Comparison of ENCODE assay signal across 23 cellular contexts in the genomic region with DNA sequence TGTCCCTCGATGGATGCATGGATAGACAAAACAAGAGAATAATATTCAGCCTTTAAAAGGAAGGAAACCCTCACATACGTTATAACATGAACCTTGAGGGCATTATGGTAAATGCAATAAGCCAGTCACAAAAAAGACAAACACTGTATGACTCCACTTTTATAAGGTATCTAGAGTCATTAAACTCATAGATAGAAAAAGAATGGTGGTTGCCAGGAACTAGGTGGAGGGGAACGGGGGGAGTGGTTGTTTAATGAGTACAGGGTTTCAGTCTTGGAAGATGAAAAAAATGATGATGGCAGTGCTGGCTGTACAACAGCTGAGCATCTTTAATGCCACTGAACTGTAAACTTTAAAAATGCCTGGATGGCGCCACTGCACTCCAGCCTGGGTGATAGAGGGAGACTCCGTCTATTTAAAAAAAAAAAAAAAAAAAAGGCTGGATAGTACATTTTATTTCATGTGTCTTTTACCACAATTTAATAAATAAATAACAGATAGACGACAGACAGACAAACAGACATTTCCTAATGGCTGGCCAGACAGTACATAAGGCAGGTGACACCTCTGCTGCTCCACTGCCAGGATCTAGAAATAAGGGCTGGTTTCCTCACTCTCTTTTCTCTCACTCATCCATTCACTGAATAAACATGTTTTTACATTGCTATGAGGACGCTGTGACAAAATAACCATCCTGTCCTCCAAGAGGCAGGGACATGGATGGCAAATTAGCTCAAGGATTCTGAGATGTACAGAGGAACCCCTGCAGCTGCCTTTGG.
A peak's percentile ranks its signal among the peaks of the same experiment; 100 is the strongest.
DNase-seq lines count a peak whose midpoint lies in the region; ATAC-seq and TF ChIP-seq lines count a peak whose summit lies in the region.
"Had no signal": no experiment of that assay in that cellular context is flagged by ENCODE, and none has a peak within 500 bp of the region (broad histone marks: within the 10 kb centered on the region; RNA-seq: fewer than 3 reads in every experiment).

No MANE protein-coding gene starts in this region.

- H3K27me3 Mint-ChIP-seq in GM23338 (ENCODE audit: insufficient read depth, low read depth, poor library complexity): peaks cover 27% of the 10 kb centered on the region
- H3K27me3 Mint-ChIP-seq in activated CD8-positive, alpha-beta memory T cell treated with anti-CD3 and anti-CD28 coated beads, Interleukin-2, amount 10 ng/mL, durations not matched to agents 7 days and 5 days: no peaks in the 10 kb centered on the region
- H3K27me3 Mint-ChIP-seq: activated CD8-positive, alpha-beta T cell treated with anti-CD3 and anti-CD28 coated beads for 36 hours; dendritic cell treated with granulocyte-macrophage colony-stimulating factor and Interleukin-4, amounts not matched to agents 40 ng/mL and 50 ng/mL, for 4 days; IgD-negative memory B cell; stimulated activated naive B cell treated with anti-CD40 and anti-IgM and Interleukin-4, amounts not matched to agents 10 μg/mL and 1 μg/mL and 100 μg/mL, for 72 hours had no signal

- ATAC-seq in GM23338: no peak
- no peak for ATAC-seq in GM21526 (IDR thresholded peaks at IDR 0.05; ENCODE audit: low FRiP score, unreplicated experiment)
- ATAC-seq in activated CD8-positive, alpha-beta memory T cell treated with anti-CD3 and anti-CD28 coated beads, Interleukin-2, amount 10 ng/mL, durations not matched to agents 7 days and 5 days: no peak
- ATAC-seq: activated CD4-positive, CD25-positive, alpha-beta regulatory T cell treated with anti-CD3 and anti-CD28 coated beads, Interleukin-2, amount 50 U/mL, for 24 hours; activated CD8-positive, alpha-beta T cell treated with anti-CD3 and anti-CD28 coated beads for 36 hours; gastroesophageal sphincter; stimulated activated naive B cell treated with anti-CD40 and anti-IgM and Interleukin-4, amounts not matched to agents 10 μg/mL and 1 μg/mL and 100 μg/mL, for 72 hours had no signal

- no peak overlapping the region for H3K4me2 ChIP-seq in GM23338
- H3K4me2 ChIP-seq in hepatocyte: no peak overlapping the region

- H3F3A ChIP-seq in GM23338 (replicated peaks; ENCODE audit: low read depth): peaks cover 13% of the 10 kb centered on the region

- no peaks in the 10 kb centered on the region for H3K27me3 ChIP-seq in GM23338 (ENCODE audit: insufficient read depth)
- no peaks in the 10 kb centered on the region for H3K27me3 ChIP-seq in hepatocyte
- H3K27me3 ChIP-seq: esophagus squamous epithelium, gastroesophageal sphincter, pancreas, Peyer's patch, right atrium auricular region had no signal

- H3K79me2 ChIP-seq in GM23338 (replicated peaks; ENCODE audit: insufficient read depth) (peaks cover 65% of the 10 kb centered on the region), hepatocyte (peaks cover 34% of the 10 kb centered on the region)

- H3K4me3 Mint-ChIP-seq in GM23338: no peak overlapping the region
- no peak overlapping the region for H3K4me3 Mint-ChIP-seq in activated CD8-positive, alpha-beta memory T cell treated with anti-CD3 and anti-CD28 coated beads, Interleukin-2, amount 10 ng/mL, durations not matched to agents 7 days and 5 days
- H3K4me3 Mint-ChIP-seq: activated CD8-positive, alpha-beta T cell treated with anti-CD3 and anti-CD28 coated beads for 36 hours; dendritic cell treated with granulocyte-macrophage colony-stimulating factor and Interleukin-4, amounts not matched to agents 40 ng/mL and 50 ng/mL, for 4 days; nephron progenitor cell; stimulated activated naive B cell treated with anti-CD40 and anti-IgM and Interleukin-4, amounts not matched to agents 10 μg/mL and 1 μg/mL and 100 μg/mL, for 72 hours had no signal

- H3K27ac Mint-ChIP-seq in GM23338: peak overlapping the region; percentile 81
- no peak overlapping the region for H3K27ac Mint-ChIP-seq in activated CD8-positive, alpha-beta memory T cell treated with anti-CD3 and anti-CD28 coated beads, Interleukin-2, amount 10 ng/mL, durations not matched to agents 7 days and 5 days
- H3K27ac Mint-ChIP-seq: activated CD8-positive, alpha-beta T cell treated with anti-CD3 and anti-CD28 coated beads for 36 hours; dendritic cell treated with granulocyte-macrophage colony-stimulating factor and Interleukin-4, amounts not matched to agents 40 ng/mL and 50 ng/mL, for 4 days; nephron progenitor cell had no signal

- H2AFZ ChIP-seq in GM23338 (no peak overlapping the region), hepatocyte (no peak overlapping the region)

- H3K27ac ChIP-seq in GM23338 (ENCODE audit: low read depth) (peak overlapping the region; percentile 86), hepatocyte (no peak overlapping the region)
- H3K27ac ChIP-seq: esophagus squamous epithelium, pancreas, Peyer's patch, right atrium auricular region had no signal

- H3K4me1 ChIP-seq in GM23338 (ENCODE audit: insufficient read depth): peaks cover 45% of the 10 kb centered on the region
- H3K4me1 ChIP-seq in hepatocyte (ENCODE audit: insufficient read depth): peaks cover 9% of the 10 kb centered on the region

- peaks cover 2% of the 10 kb centered on the region; the same call in 1 of the 3 replicates for H3K9me3 Mint-ChIP-seq in GM23338
- peaks cover 3% of the 10 kb centered on the region for H3K9me3 Mint-ChIP-seq in activated CD8-positive, alpha-beta memory T cell treated with anti-CD3 and anti-CD28 coated beads, Interleukin-2, amount 10 ng/mL, durations not matched to agents 7 days and 5 days (ENCODE audit: low read depth)
- H3K9me3 Mint-ChIP-seq: dendritic cell treated with granulocyte-macrophage colony-stimulating factor and Interleukin-4, amounts not matched to agents 40 ng/mL and 50 ng/mL, for 4 days; IgD-negative memory B cell; nephron progenitor cell had no signal

- CTCF ChIA-PET in activated CD8-positive, alpha-beta memory T cell treated with anti-CD3 and anti-CD28 coated beads, Interleukin-2, amount 10 ng/mL, durations not matched to agents 7 days and 5 days (lab: Charles Lee): no interaction called here

- peaks cover 62% of the 10 kb centered on the region for H3K36me3 Mint-ChIP-seq in GM23338 (ENCODE audit: low read depth)
- H3K36me3 Mint-ChIP-seq in activated CD8-positive, alpha-beta memory T cell treated with anti-CD3 and anti-CD28 coated beads, Interleukin-2, amount 10 ng/mL, durations not matched to agents 7 days and 5 days: peaks cover 23% of the 10 kb centered on the region

- H4K20me1 ChIP-seq in GM23338 (replicated peaks; ENCODE audit: insufficient read depth): no peaks in the 10 kb centered on the region
- H4K20me1 ChIP-seq in hepatocyte (ENCODE audit: insufficient read depth, poor library complexity, severe bottlenecking): peaks cover 4% of the 10 kb centered on the region

- H3K4me3 ChIP-seq in GM23338 (no peak overlapping the region), hepatocyte (no peak overlapping the region)
- H3K4me3 ChIP-seq: esophagus squamous epithelium, gastroesophageal sphincter, pancreas, Peyer's patch, right atrium auricular region had no signal

- WGBS in hepatocyte (ENCODE audit: low lambda C conversion rate, missing lambda C conversion rate): 57% methylated on average over 7 of the region's 7 CpGs

- H3K9me2 ChIP-seq in GM23338 (ENCODE audit: insufficient read depth): no peaks in the 10 kb centered on the region
- no peaks in the 10 kb centered on the region for H3K9me2 ChIP-seq in hepatocyte (replicated peaks; ENCODE audit: insufficient read depth)

- H3K36me3 ChIP-seq in GM23338 (ENCODE audit: insufficient read depth) (no peaks in the 10 kb centered on the region), hepatocyte (replicated peaks; ENCODE audit: insufficient read depth, low read depth) (no peaks in the 10 kb centered on the region)
- H3K36me3 ChIP-seq: gastroesophageal sphincter, pancreas, Peyer's patch, right atrium auricular region had no signal

- H3K4me1 Mint-ChIP-seq in GM23338: peaks cover 65% of the 10 kb centered on the region
- H3K4me1 Mint-ChIP-seq in activated CD8-positive, alpha-beta memory T cell treated with anti-CD3 and anti-CD28 coated beads, Interleukin-2, amount 10 ng/mL, durations not matched to agents 7 days and 5 days: peaks cover 20% of the 10 kb centered on the region

- no peaks in the 10 kb centered on the region for H3K9me3 ChIP-seq in hepatocyte (ENCODE audit: low read depth)
- H3K9me3 ChIP-seq: esophagus squamous epithelium, gastroesophageal sphincter, pancreas, Peyer's patch, right atrium auricular region had no signal

- no peak for TF ChIP-seq CTCF in GM23338 (conservative IDR thresholded peaks at IDR 0.05; ENCODE audit: low read depth in 2 of 2)
- TF ChIP-seq CTCF in hepatocyte (IDR thresholded peaks at IDR 0.05; ENCODE audit: poor library complexity): no peak

- peak; percentile 75 for DNase-seq in NCI-H1092 treated with DMSO at 0.1 percent for 48 hours (lab: John Stamatoyannopoulos, UW)
- DNase-seq in NCI-H1092 (lab: John Stamatoyannopoulos, UW): no peak
- DNase-seq in GM23338 (ENCODE audit: low spot score): no peak
- DNase-seq in NCI-H345 treated with DMSO at 0.1 percent for 48 hours (lab: John Stamatoyannopoulos, UW; ENCODE audit: unreplicated experiment): peak; percentile 76
- DNase-seq in hepatocyte (ENCODE audit: low spot score): peak; percentile 23
- no peak for DNase-seq in A172 (ENCODE audit: low spot score)
- DNase-seq in activated CD8-positive, alpha-beta memory T cell treated with anti-CD3 and anti-CD28 coated beads, Interleukin-2, amount 10 ng/mL, durations not matched to agents 7 days and 5 days: no peak
- DNase-seq: activated CD8-positive, alpha-beta T cell treated with anti-CD3 and anti-CD28 coated beads for 36 hours; activated T-cell treated with anti-CD3 and anti-CD28 coated beads for 4 hours; esophagus squamous epithelium; H7; NCI-H1436; nephron progenitor cell; pancreas; Peyer's patch; stimulated activated CD4-positive, alpha-beta T cell treated with anti-CD3 and anti-CD28 coated beads, Interleukin-4, amount 100 ng/mL, for 1 hour; stimulated activated naive B cell treated with anti-CD40 and anti-IgM and Interleukin-4, amounts not matched to agents 10 μg/mL and 1 μg/mL and 100 μg/mL, for 72 hours had no signal

TF ChIP-seq in GM23338, 12 proteins besides CTCF, POLR2A, EP300 and RAD21 (continues in another document):
- no peak for TF ChIP-seq NANOG (IDR thresholded peaks at IDR 0.05; ENCODE audit: borderline replicate concordance)
- no peak for TF ChIP-seq STAT1 (IDR thresholded peaks at IDR 0.05; ENCODE audit: unreplicated experiment)
- no peak for TF ChIP-seq EZH2phosphoT487 (IDR thresholded peaks at IDR 0.05; ENCODE audit: unreplicated experiment)
- no peak for TF ChIP-seq ZNF114 (CRISPR knock-in tag; IDR thresholded peaks at IDR 0.05)
- TF ChIP-seq JUNB (IDR thresholded peaks at IDR 0.05; ENCODE audit: unreplicated experiment): no peak
- TF ChIP-seq, protein P1, sequence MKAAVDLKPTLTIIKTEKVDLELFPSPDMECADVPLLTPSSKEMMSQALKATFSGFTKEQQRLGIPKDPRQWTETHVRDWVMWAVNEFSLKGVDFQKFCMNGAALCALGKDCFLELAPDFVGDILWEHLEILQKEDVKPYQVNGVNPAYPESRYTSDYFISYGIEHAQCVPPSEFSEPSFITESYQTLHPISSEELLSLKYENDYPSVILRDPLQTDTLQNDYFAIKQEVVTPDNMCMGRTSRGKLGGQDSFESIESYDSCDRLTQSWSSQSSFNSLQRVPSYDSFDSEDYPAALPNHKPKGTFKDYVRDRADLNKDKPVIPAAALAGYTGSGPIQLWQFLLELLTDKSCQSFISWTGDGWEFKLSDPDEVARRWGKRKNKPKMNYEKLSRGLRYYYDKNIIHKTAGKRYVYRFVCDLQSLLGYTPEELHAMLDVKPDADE (IDR thresholded peaks at IDR 0.05): no peak

Comparison
In these comparisons a context has a peak if more than half of its experiments do, and no peak if none do; other contexts are left out.
1. DNase-seq: peak in NCI-H1092 treated with DMSO at 0.1 percent for 48 hours (single experiment), NCI-H345 treated with DMSO at 0.1 percent for 48 hours (single experiment) and hepatocyte (single experiment); none in NCI-H1092 (single experiment), GM23338 (single experiment), A172 (single experiment) and activated CD8-positive, alpha-beta memory T cell treated with anti-CD3 and anti-CD28 coated beads, Interleukin-2, amount 10 ng/mL, durations not matched to agents 7 days and 5 days (single experiment).